8 cellular contexts compared by ENCODE assay signal in genomic region chr18:42038936-42039335, GRCh38.
A peak's percentile ranks its signal among the peaks of the same experiment; 100 is the strongest.
DNase-seq lines count a peak whose midpoint lies in the region; ATAC-seq and TF ChIP-seq lines count a peak whose summit lies in the region.
"Had no signal": no experiment of that assay in that cellular context is flagged by ENCODE, and none has a peak within 500 bp of the region (broad histone marks: within the 10 kb centered on the region; RNA-seq: fewer than 3 reads in every experiment).

No MANE protein-coding gene starts in this region.

- H3K4me3 ChIP-seq in retinal pigment epithelial cell (ENCODE audit: low read length), result no peak overlapping the region

- ATAC-seq in foreskin keratinocyte (no peak), GM18870 (IDR thresholded peaks at IDR 0.05; ENCODE audit: unreplicated experiment) (no peak)

- no peak for TF ChIP-seq CTCF in foreskin keratinocyte (conservative IDR thresholded peaks at IDR 0.05)
- no peak for TF ChIP-seq CTCF in retinal pigment epithelial cell (conservative IDR thresholded peaks at IDR 0.05; ENCODE audit: low read depth, low read length)

- no peak overlapping the region for H3K27ac ChIP-seq in foreskin keratinocyte

- DNase-seq in GM04504 (ENCODE audit: low read depth), result peak; percentile 76
- DNase-seq in amniotic epithelial cell (ENCODE audit: low read depth), result peak; percentile 97
- DNase-seq in foreskin keratinocyte, result peak; percentile 57 to 79
- DNase-seq in retinal pigment epithelial cell (ENCODE audit: low read depth), result peak; percentile 80
- no peak for DNase-seq in activated CD4-positive, CD25-positive, alpha-beta regulatory T cell (lab: John Stamatoyannopoulos, UW)
- no peak for DNase-seq in stimulated activated CD4-positive, alpha-beta T cell treated with anti-CD3 and anti-CD28 coated beads, Interleukin-2, amount 100 ng/mL, for 24 hours
- DNase-seq: midbrain had no signal

- H3K27me3 ChIP-seq in foreskin keratinocyte, result no peaks in the 10 kb centered on the region

- peaks cover 5% of the 10 kb centered on the region for H3K4me1 ChIP-seq in foreskin keratinocyte

Comparison
In these comparisons a context has a peak if more than half of its experiments do, and no peak if none do; other contexts are left out.
1. DNase-seq: peak in GM04504 (single experiment), amniotic epithelial cell (single experiment), foreskin keratinocyte (2 of 2) and retinal pigment epithelial cell (single experiment); none in activated CD4-positive, CD25-positive, alpha-beta regulatory T cell (0 of 4) and stimulated activated CD4-positive, alpha-beta T cell treated with anti-CD3 and anti-CD28 coated beads, Interleukin-2, amount 100 ng/mL, for 24 hours (0 of 2).